7 cellular contexts compared by ENCODE assay signal in the genomic region with DNA sequence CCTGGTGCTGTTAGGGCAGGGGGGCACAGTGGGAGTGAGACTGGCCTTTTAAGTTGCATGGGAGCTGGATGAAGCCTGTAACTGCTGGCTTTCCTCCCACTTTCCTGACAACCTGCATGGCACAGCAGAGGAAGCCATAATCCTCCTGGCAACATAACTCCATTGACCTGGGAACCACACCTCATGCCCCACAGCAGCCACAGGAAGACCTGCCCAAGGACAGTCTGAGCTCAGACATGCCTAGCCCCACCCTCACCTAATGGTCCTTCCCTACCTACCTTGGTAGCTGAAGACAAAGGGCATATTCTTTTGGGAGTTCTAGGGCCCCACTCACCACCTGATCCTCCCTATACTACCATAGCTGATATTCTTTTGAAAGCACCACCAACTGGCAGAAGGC.
"Had no signal": no experiment of that assay in that cellular context is flagged by ENCODE, and none has a peak within 500 bp of the region (broad histone marks: within the 10 kb centered on the region; RNA-seq: fewer than 3 reads in every experiment).

No MANE protein-coding gene starts in this region.

- H3K36me3 Mint-ChIP-seq: IgD-negative memory B cell had no signal

- H3K27ac Mint-ChIP-seq: GM23338, IgD-negative memory B cell had no signal

- H3K27me3 Mint-ChIP-seq: IgD-negative memory B cell had no signal

- DNase-seq: H7, HCEC 1CT, KBM-7 had no signal

- H3K4me3 Mint-ChIP-seq: GM23338, IgD-negative memory B cell had no signal

- H3K4me1 Mint-ChIP-seq: GM23338, IgD-negative memory B cell had no signal

- H3K27ac ChIP-seq: HL-60 had no signal

- ATAC-seq: GM23338, HepG2 had no signal

- H3K4me3 ChIP-seq: GM23338 had no signal

- FAIRE-seq: HepG2 had no signal
